In the genomic region with DNA sequence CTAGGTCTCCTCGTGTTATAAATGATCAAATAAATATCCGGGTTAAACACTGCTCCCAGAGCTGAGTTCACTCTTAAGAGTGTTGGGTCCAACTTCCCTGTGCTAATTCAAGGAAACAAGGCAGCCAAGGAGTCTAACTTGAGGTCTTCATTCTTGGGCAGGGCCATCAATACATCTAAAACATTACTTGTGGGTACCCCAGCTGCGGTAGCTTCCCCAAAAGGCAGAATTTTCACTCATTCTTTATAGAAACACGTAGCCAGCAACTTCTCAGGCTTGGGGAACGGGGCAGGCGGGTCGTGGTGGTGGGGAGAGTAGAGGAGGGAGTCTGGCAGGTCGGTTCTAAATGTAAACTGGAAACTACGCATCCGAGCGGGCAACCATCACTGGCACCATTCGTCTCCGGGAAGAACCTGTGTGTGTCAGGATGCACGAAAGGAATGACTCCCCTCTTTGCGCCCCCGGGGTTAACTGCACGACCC, we compare ENCODE assay signal across 8 cellular contexts. TPM values are rescaled to one million over a fixed set of nuclear protein-coding genes. Genes with fewer than 3 reads are reported as not detected.
DNase-seq lines count a peak whose midpoint lies in the region; ATAC-seq and TF ChIP-seq lines count a peak whose summit lies in the region.

No MANE protein-coding gene starts in this region.

- H3K27ac ChIP-seq in C4-2B (peak overlapping the region; percentile 95), VCaP (peak overlapping the region; percentile 83)

- peak overlapping the region; percentile 85 for H3K4me3 ChIP-seq in HFF-Myc (replicated peaks; ENCODE audit: low read depth, low read length)

- POLR2A ChIA-PET in naive thymus-derived CD8-positive, alpha-beta T cell (lab: Charles Lee): interaction anchor here (0.6 to 4.8 kb wide), 9 partner anchors 9 to 1926 kb away, joined by 3 to 40 read pairs (median 4); no protein-coding TSS in a partner anchor

- peak overlapping the region; percentile 92 to 99 (median 96) for H3K27ac Mint-ChIP-seq in naive thymus-derived CD8-positive, alpha-beta T cell

- peaks cover 24 to 60% (median 57%) of the 10 kb centered on the region in 4 donors for H3K4me1 Mint-ChIP-seq in naive thymus-derived CD8-positive, alpha-beta T cell

- DNase-seq in HFF-Myc (ENCODE audit: extremely low read depth, low read depth): no peak
- peak in 2 of 10 donors; percentile 15 to 65 for DNase-seq in naive thymus-derived CD8-positive, alpha-beta T cell

- no peaks in the 10 kb centered on the region for H3K27me3 Mint-ChIP-seq in naive thymus-derived CD8-positive, alpha-beta T cell

- ATAC-seq in esophagus mucosa: peak; percentile 10
- ATAC-seq in naive thymus-derived CD8-positive, alpha-beta T cell: peak; percentile 4 to 10
- ATAC-seq in GM21423 (IDR thresholded peaks at IDR 0.05; ENCODE audit: unreplicated experiment): no peak
- no peak for ATAC-seq in GM19467 (IDR thresholded peaks at IDR 0.05; ENCODE audit: unreplicated experiment)
- ATAC-seq in HG03354 (IDR thresholded peaks at IDR 0.05; ENCODE audit: poor library complexity, severe bottlenecking, unreplicated experiment): no peak

- peak overlapping the region; percentile 83 to 95 (median 90) for H3K4me3 Mint-ChIP-seq in naive thymus-derived CD8-positive, alpha-beta T cell

- TF ChIP-seq CTCF in C4-2B (conservative IDR thresholded peaks at IDR 0.05) (no peak), HFF-Myc (IDR thresholded peaks at IDR 0.05; ENCODE audit: low read depth, low read length, missing control alignments) (no peak), VCaP (conservative IDR thresholded peaks at IDR 0.05) (no peak)

- no peaks in the 10 kb centered on the region for H3K9me3 Mint-ChIP-seq in naive thymus-derived CD8-positive, alpha-beta T cell

- no peaks in the 10 kb centered on the region for H3K36me3 Mint-ChIP-seq in naive thymus-derived CD8-positive, alpha-beta T cell

RNA-seq across cellular contexts. Expression of gene METTL9, which starts 0.7 kb away (rescaled TPM):
- 89.2 TPM for total RNA-seq in esophagus mucosa
- 10 to 100 TPM; 80.9 to 81.7 TPM for total RNA-seq in naive thymus-derived CD8-positive, alpha-beta T cell
- 100 to 1,000 TPM; 100 to 156 (median 117) TPM for polyA plus RNA-seq in naive thymus-derived CD8-positive, alpha-beta T cell

RNA-seq across cellular contexts. Expression of gene IGSF6, which starts 53.7 kb away (rescaled TPM):
- 0.76 TPM for total RNA-seq in esophagus mucosa
- under 1 TPM; 0.57 to 0.69 TPM for total RNA-seq in naive thymus-derived CD8-positive, alpha-beta T cell
- polyA plus RNA-seq in naive thymus-derived CD8-positive, alpha-beta T cell: under 1 TPM; 0.16 to 0.28 (median 0.22) TPM

Comparison
In these comparisons a context has a peak if more than half of its experiments do, and no peak if none do; other contexts are left out.
1. ATAC-seq: peak in esophagus mucosa (single experiment) and naive thymus-derived CD8-positive, alpha-beta T cell (2 of 2); none in GM21423 (single experiment), GM19467 (single experiment) and HG03354 (single experiment).